ENCODE assay signal across 28 cellular contexts in genomic region chrX:80266287-80266686, GRCh38.
"Had no signal": no experiment of that assay in that cellular context is flagged by ENCODE, and none has a peak within 500 bp of the region (broad histone marks: within the 10 kb centered on the region; RNA-seq: fewer than 3 reads in every experiment).

No MANE protein-coding gene starts in this region.

- H3K36me3 ChIP-seq: colonic mucosa, esophagus muscularis mucosa, esophagus squamous epithelium, gastrocnemius medialis, gastroesophageal sphincter, heart left ventricle, heart right ventricle had no signal

- H3K27me3 ChIP-seq: colonic mucosa, esophagus muscularis mucosa, esophagus squamous epithelium, foreskin keratinocyte, gastroesophageal sphincter, heart left ventricle had no signal

- H3K9me3 ChIP-seq: colonic mucosa, esophagus muscularis mucosa, esophagus squamous epithelium, gastrocnemius medialis, gastroesophageal sphincter, heart left ventricle, heart right ventricle had no signal

- H3K4me3 ChIP-seq: colonic mucosa, coronary artery, dorsolateral prefrontal cortex, esophagus muscularis mucosa, esophagus squamous epithelium, gastrocnemius medialis, gastroesophageal sphincter, heart left ventricle, heart right ventricle had no signal

- FAIRE-seq: colon, endometrium, endothelial cell of umbilical vein, frontal cortex had no signal

- H3K27ac ChIP-seq: colonic mucosa, coronary artery, dorsolateral prefrontal cortex, epithelial cell of prostate, esophagus muscularis mucosa, esophagus squamous epithelium, foreskin keratinocyte, gastrocnemius medialis, gastroesophageal sphincter had no signal

- H3K4me1 ChIP-seq: colonic mucosa, esophagus muscularis mucosa, esophagus squamous epithelium, foreskin keratinocyte, gastrocnemius medialis, gastroesophageal sphincter, heart left ventricle, heart right ventricle had no signal

- ATAC-seq: effector memory CD8-positive, alpha-beta T cell; esophagus mucosa; foreskin keratinocyte; gastrocnemius medialis; gastroesophageal sphincter had no signal

- DNase-seq: colonic mucosa; cortex of kidney; dermis blood vessel endothelial cell; dorsolateral prefrontal cortex; effector CD4-positive, alpha-beta T cell; effector CD8-positive, alpha-beta T cell; effector memory CD4-positive, alpha-beta T cell; effector memory CD8-positive, alpha-beta T cell; endodermal cell; erythroblast; esophagus squamous epithelium; foreskin fibroblast; foreskin keratinocyte; foreskin melanocyte; gastrocnemius medialis; glutamatergic neuron; head of caudate nucleus; heart left ventricle; heart right ventricle had no signal
